Comparison of ENCODE assay signal across 8 cellular contexts in the genomic region with DNA sequence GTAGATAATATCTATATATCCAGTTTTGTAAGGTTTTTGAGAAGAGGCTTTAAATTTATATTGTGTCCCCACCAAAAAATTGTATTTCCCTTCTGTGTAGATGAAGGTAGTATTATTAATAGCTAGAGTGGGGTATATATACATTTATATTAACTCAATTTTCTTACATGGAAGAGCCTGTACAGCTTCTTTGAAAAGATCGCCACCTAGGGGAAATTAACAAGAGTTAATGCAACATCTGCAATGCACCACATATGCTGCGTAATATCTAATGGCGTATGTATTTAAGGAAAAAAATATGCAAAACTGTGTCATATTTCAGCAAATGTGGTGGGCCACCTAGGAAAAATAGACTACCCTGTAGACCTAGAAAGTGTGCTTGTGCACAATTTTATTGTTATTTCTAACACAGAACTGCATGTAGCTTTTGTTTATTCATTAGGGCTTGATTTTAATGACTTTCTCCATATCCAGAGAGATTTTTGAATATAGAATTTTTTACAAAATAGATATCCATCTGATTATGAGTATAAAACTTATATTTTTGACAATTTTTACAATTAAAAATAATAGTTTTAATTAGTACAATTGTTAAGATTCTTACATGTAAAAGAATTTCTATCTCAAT. TPM values are rescaled to one million over a fixed set of nuclear protein-coding genes. Genes with fewer than 3 reads are reported as not detected.
DNase-seq lines count a peak whose midpoint lies in the region; ATAC-seq and TF ChIP-seq lines count a peak whose summit lies in the region.

No MANE protein-coding gene starts in this region.

- no peaks in the 10 kb centered on the region for H3K27me3 ChIP-seq in mesendoderm (ENCODE audit: insufficient read depth, low read length, poor library complexity)

- no peak overlapping the region for H3K9ac ChIP-seq in mesendoderm (ENCODE audit: low read length)

- WGBS in mesendoderm (ENCODE audit: extremely low coverage, insufficient coverage, low lambda C conversion rate): no CpG with 5 or more reads among the region's 3 CpGs

- H3K18ac ChIP-seq in mesendoderm (ENCODE audit: low read length): no peak overlapping the region

- H3K4me3 Mint-ChIP-seq in brain: no peak overlapping the region

- H3K79me1 ChIP-seq in mesendoderm (ENCODE audit: low read length): no peaks in the 10 kb centered on the region

- no peaks in the 10 kb centered on the region for H3K9me3 Mint-ChIP-seq in brain

- no peak overlapping the region for H3K27ac ChIP-seq in mesendoderm (ENCODE audit: low read depth, low read length)

- no peak overlapping the region for H2BK120ac ChIP-seq in mesendoderm (ENCODE audit: low read depth, low read length)

- no peak overlapping the region for H2BK5ac ChIP-seq in mesendoderm (ENCODE audit: low read length)

- no peak overlapping the region for H3K27ac Mint-ChIP-seq in brain

- H3K27me3 Mint-ChIP-seq in brain: peaks cover 11% of the 10 kb centered on the region

- H3K4me1 Mint-ChIP-seq in brain: no peaks in the 10 kb centered on the region

- H2AK5ac ChIP-seq in mesendoderm (ENCODE audit: low read length): no peak overlapping the region

- H3K4ac ChIP-seq in mesendoderm (ENCODE audit: low read depth, low read length): no peak overlapping the region

- ATAC-seq in GM18502 (IDR thresholded peaks at IDR 0.05; ENCODE audit: poor library complexity, unreplicated experiment) (peak; percentile 77), HG03025 (IDR thresholded peaks at IDR 0.05; ENCODE audit: low FRiP score, unreplicated experiment) (peak; percentile 63)

- H2BK15ac ChIP-seq in mesendoderm (replicated peaks; ENCODE audit: low read depth): no peak overlapping the region

- H3K36me3 ChIP-seq in mesendoderm (ENCODE audit: control insufficient read depth, insufficient read depth, low read length): no peaks in the 10 kb centered on the region

- DNase-seq in AG04449 (ENCODE audit: low read depth, low spot score) (no peak), NCI-H345 treated with DMSO at 0.1 percent for 48 hours (lab: John Stamatoyannopoulos, UW; ENCODE audit: unreplicated experiment) (peak; percentile 32), mesendoderm (peak; percentile 49)
- no peak for DNase-seq in activated CD4-positive, alpha-beta T cell treated with anti-CD3 and anti-CD28 coated beads, Interleukin-2, amount 50 U/mL, for 48 hours
- no peak for DNase-seq in stimulated activated CD4-positive, alpha-beta T cell treated with anti-CD3 and anti-CD28 coated beads, Interleukin-1b, Interleukin-23, amount 100 ng/mL, for 48 hours

- no peaks in the 10 kb centered on the region for H3K36me3 Mint-ChIP-seq in brain

- no peak overlapping the region for H4K8ac ChIP-seq in mesendoderm (ENCODE audit: low read depth, low read length)

- TF ChIP-seq CTCF in AG04449 (IDR thresholded peaks at IDR 0.05; ENCODE audit: insufficient read depth, low read length, missing control alignments): peak; percentile 51
- peak; percentile 66 to 79 for TF ChIP-seq CTCF in brain (conservative IDR thresholded peaks at IDR 0.05)

- CTCF ChIA-PET in AG04449 (lab: Yijun Ruan, JAX): interaction anchor here (0.6 to 9.2 kb wide), 36 partner anchors 9 to 1470 kb away, joined by 3 to 89 read pairs (median 4); a partner anchor contains a TSS

- H3K4me3 ChIP-seq in AG04449 (ENCODE audit: low read depth, low read length): no peak overlapping the region
- no peak overlapping the region for H3K4me3 ChIP-seq in mesendoderm (ENCODE audit: low read length)

- H3K4me2 ChIP-seq in mesendoderm (ENCODE audit: low read length): no peak overlapping the region

- no peaks in the 10 kb centered on the region for H3K79me2 ChIP-seq in mesendoderm (ENCODE audit: control insufficient read depth, insufficient read depth, low read length)

- no peak overlapping the region for H3K56ac ChIP-seq in mesendoderm (ENCODE audit: low read length)

- no peaks in the 10 kb centered on the region for H3K4me1 ChIP-seq in mesendoderm (ENCODE audit: control insufficient read depth, low read depth, low read length)

- H4K5ac ChIP-seq in mesendoderm (ENCODE audit: low read length): no peak overlapping the region

- no peak overlapping the region for H3K23ac ChIP-seq in mesendoderm (ENCODE audit: low read length)

- POLR2A ChIA-PET in AG04449 (lab: Yijun Ruan, JAX): interaction anchor here (1.0 kb wide), 1 partner anchor 1232 kb away, joined by 3 read pairs; no protein-coding TSS in a partner anchor

RNA-seq across cellular contexts. Expression of a gene that starts 14.0 kb away (rescaled TPM):
- polyA plus RNA-seq in brain (ENCODE audit: insufficient read depth, low read depth, low replicate concordance): not detected
- polyA plus RNA-seq in mesendoderm (2013, experiment 1 of 2): not detected
- polyA plus RNA-seq in mesendoderm (2013, experiment 2 of 2): not detected

Comparison
In these comparisons a context has a peak if more than half of its experiments do, and no peak if none do; other contexts are left out.
1. DNase-seq: peak in NCI-H345 treated with DMSO at 0.1 percent for 48 hours (single experiment) and mesendoderm (single experiment); none in AG04449 (single experiment), activated CD4-positive, alpha-beta T cell treated with anti-CD3 and anti-CD28 coated beads, Interleukin-2, amount 50 U/mL, for 48 hours (0 of 2) and stimulated activated CD4-positive, alpha-beta T cell treated with anti-CD3 and anti-CD28 coated beads, Interleukin-1b, Interleukin-23, amount 100 ng/mL, for 48 hours (single experiment).